Comparison of ENCODE assay signal across 1 cellular context in the genomic region with DNA sequence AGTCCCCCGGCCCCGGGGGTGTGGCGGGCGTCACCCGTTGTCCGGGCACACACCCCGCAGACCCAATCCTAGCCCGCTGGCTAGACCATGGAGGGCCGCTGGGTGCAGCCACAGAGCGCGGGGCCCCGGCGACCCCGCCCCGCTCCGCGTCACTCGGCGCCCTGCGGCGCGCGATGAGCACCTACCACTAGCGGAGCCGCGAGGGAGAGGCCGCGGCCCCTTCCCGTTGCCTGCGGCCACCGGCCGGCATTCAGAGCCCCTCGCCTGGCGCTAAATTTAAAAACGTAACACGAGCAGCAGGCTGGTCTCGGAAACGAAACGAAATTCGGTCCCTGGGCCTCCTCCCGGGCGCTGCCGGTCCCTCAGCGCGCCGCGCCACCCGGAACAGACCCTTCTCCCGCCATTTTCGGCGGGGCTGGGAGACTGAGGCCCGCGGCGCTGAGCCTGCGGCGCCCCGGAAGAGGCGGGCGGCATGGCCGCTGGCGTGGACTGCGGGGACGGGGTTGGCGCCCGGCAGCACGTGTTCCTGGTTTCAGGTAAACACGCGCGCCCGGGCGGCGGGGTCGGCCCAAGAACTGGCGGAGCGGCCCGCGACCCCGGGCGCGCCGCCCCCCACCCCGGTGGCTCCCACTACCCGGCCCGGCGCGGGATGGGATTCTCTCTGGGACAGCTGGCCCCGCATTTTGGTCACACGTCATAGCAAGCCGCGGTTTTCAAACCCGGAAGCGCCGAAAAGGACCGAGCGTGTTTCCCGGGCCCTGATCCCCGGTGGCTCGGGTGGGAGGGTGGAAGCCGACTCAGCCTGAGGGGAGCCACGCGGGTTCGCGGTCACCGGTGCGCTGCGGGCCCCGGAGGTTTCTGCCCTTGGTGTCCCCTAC.
TF ChIP-seq lines count a peak whose summit lies in the region.

A gene with protein sequence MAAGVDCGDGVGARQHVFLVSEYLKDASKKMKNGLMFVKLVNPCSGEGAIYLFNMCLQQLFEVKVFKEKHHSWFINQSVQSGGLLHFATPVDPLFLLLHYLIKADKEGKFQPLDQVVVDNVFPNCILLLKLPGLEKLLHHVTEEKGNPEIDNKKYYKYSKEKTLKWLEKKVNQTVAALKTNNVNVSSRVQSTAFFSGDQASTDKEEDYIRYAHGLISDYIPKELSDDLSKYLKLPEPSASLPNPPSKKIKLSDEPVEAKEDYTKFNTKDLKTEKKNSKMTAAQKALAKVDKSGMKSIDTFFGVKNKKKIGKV (plus strand): TSS at position 187 of the 878 bp plus-strand sequence. CDS start 286 bp downstream, at position 473.

TF ChIP-seq in HepG2, 621 proteins besides CTCF, POLR2A, EP300 and RAD21 (continued from another document and continues in another):
- TF ChIP-seq, protein P1, sequence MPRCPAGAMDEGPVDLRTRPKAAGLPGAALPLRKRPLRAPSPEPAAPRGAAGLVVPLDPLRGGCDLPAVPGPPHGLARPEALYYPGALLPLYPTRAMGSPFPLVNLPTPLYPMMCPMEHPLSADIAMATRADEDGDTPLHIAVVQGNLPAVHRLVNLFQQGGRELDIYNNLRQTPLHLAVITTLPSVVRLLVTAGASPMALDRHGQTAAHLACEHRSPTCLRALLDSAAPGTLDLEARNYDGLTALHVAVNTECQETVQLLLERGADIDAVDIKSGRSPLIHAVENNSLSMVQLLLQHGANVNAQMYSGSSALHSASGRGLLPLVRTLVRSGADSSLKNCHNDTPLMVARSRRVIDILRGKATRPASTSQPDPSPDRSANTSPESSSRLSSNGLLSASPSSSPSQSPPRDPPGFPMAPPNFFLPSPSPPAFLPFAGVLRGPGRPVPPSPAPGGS (CRISPR knock-in tag; IDR thresholded peaks at IDR 0.05) = peak; percentile 89
- TF ChIP-seq BORCS8-MEF2B (CRISPR knock-in tag; IDR thresholded peaks at IDR 0.05) = peak; percentile 56; the same call in 1 of the 2 replicates
- TF ChIP-seq YY1 (IDR thresholded peaks at IDR 0.05; ENCODE audit: insufficient read depth, insufficient replicate concordance, low read depth, low read length) = peak; percentile 89
- no peak for TF ChIP-seq TCF7 (IDR thresholded peaks at IDR 0.05; ENCODE audit: low read depth)
- no peak for TF ChIP-seq ZBTB4 (CRISPR knock-in tag; IDR thresholded peaks at IDR 0.05; ENCODE audit: borderline replicate concordance)
- TF ChIP-seq MEIS2 (CRISPR knock-in tag; IDR thresholded peaks at IDR 0.05) = no peak
- peak; percentile 64 for TF ChIP-seq SRY (CRISPR knock-in tag; IDR thresholded peaks at IDR 0.05)
- TF ChIP-seq, protein P2, sequence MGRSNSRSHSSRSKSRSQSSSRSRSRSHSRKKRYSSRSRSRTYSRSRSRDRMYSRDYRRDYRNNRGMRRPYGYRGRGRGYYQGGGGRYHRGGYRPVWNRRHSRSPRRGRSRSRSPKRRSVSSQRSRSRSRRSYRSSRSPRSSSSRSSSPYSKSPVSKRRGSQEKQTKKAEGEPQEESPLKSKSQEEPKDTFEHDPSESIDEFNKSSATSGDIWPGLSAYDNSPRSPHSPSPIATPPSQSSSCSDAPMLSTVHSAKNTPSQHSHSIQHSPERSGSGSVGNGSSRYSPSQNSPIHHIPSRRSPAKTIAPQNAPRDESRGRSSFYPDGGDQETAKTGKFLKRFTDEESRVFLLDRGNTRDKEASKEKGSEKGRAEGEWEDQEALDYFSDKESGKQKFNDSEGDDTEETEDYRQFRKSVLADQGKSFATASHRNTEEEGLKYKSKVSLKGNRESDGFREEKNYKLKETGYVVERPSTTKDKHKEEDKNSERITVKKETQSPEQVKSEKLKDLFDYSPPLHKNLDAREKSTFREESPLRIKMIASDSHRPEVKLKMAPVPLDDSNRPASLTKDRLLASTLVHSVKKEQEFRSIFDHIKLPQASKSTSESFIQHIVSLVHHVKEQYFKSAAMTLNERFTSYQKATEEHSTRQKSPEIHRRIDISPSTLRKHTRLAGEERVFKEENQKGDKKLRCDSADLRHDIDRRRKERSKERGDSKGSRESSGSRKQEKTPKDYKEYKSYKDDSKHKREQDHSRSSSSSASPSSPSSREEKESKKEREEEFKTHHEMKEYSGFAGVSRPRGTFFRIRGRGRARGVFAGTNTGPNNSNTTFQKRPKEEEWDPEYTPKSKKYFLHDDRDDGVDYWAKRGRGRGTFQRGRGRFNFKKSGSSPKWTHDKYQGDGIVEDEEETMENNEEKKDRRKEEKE (IDR thresholded peaks at IDR 0.05) = no peak
- peak; percentile 70; the same call in 1 of the 2 replicates for TF ChIP-seq CSRNP1 (CRISPR knock-in tag; IDR thresholded peaks at IDR 0.05)
- TF ChIP-seq SNAPC2 (CRISPR knock-in tag; IDR thresholded peaks at IDR 0.05) = peak; percentile 81; the same call in 1 of the 2 replicates
- TF ChIP-seq, protein P3, sequence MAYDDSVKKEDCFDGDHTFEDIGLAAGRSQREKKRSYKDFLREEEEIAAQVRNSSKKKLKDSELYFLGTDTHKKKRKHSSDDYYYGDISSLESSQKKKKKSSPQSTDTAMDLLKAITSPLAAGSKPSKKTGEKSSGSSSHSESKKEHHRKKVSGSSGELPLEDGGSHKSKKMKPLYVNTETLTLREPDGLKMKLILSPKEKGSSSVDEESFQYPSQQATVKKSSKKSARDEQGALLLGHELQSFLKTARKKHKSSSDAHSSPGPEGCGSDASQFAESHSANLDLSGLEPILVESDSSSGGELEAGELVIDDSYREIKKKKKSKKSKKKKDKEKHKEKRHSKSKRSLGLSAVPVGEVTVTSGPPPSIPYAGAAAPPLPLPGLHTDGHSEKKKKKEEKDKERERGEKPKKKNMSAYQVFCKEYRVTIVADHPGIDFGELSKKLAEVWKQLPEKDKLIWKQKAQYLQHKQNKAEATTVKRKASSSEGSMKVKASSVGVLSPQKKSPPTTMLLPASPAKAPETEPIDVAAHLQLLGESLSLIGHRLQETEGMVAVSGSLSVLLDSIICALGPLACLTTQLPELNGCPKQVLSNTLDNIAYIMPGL (CRISPR knock-in tag; IDR thresholded peaks at IDR 0.05; ENCODE audit: borderline replicate concordance in 1 of 2, low read depth in 1 of 2) = peak in 1 of 2 experiments; percentile 72; a peak in 1 of 4 replicates
- TF ChIP-seq NR2C2 (CRISPR knock-in tag; IDR thresholded peaks at IDR 0.05; ENCODE audit: borderline replicate concordance) = peak; percentile 54; the same call in 1 of the 2 replicates
- TF ChIP-seq MED8 (CRISPR knock-in tag; IDR thresholded peaks at IDR 0.05; ENCODE audit: insufficient replicate concordance) = no peak
- 0 out of 2 replicates have a peak, but pooled peaks have one; percentile 61 for TF ChIP-seq NAIF1 (CRISPR knock-in tag; IDR thresholded peaks at IDR 0.05; ENCODE audit: borderline replicate concordance)
- no peak; the same call in 1 of the 2 replicates for TF ChIP-seq ZSCAN25 (CRISPR knock-in tag; IDR thresholded peaks at IDR 0.05)
- 0 out of 2 replicates have a peak, but pooled peaks have one; percentile 21 for TF ChIP-seq SATB2 (CRISPR knock-in tag; IDR thresholded peaks at IDR 0.05)
- TF ChIP-seq GABPB1 (CRISPR knock-in tag; IDR thresholded peaks at IDR 0.05) = peak; percentile 88
- peak; percentile 67; the same call in 1 of the 2 replicates for TF ChIP-seq ZNF670 (CRISPR knock-in tag; IDR thresholded peaks at IDR 0.05; ENCODE audit: borderline replicate concordance)
- TF ChIP-seq CENPT (CRISPR knock-in tag; IDR thresholded peaks at IDR 0.05; ENCODE audit: low read depth) = no peak
- TF ChIP-seq PHF21A (CRISPR knock-in tag; IDR thresholded peaks at IDR 0.05) = no peak
- TF ChIP-seq ZNF549 (CRISPR knock-in tag; IDR thresholded peaks at IDR 0.05) = peak; percentile 83; the same call in 1 of the 2 replicates
- peak; percentile 69 for TF ChIP-seq SAP130 (CRISPR knock-in tag; IDR thresholded peaks at IDR 0.05; ENCODE audit: low read depth)
- no peak for TF ChIP-seq MEF2D (CRISPR knock-in tag; IDR thresholded peaks at IDR 0.05)
- TF ChIP-seq TBP (CRISPR knock-in tag; IDR thresholded peaks at IDR 0.05) = no peak
- no peak for TF ChIP-seq GATA4 (IDR thresholded peaks at IDR 0.05; ENCODE audit: borderline replicate concordance, low read depth)
- TF ChIP-seq ZNF382 (CRISPR knock-in tag; IDR thresholded peaks at IDR 0.05; ENCODE audit: borderline replicate concordance) = no peak
- TF ChIP-seq CC2D1A (CRISPR knock-in tag; IDR thresholded peaks at IDR 0.05) = no peak
- TF ChIP-seq, protein P4, sequence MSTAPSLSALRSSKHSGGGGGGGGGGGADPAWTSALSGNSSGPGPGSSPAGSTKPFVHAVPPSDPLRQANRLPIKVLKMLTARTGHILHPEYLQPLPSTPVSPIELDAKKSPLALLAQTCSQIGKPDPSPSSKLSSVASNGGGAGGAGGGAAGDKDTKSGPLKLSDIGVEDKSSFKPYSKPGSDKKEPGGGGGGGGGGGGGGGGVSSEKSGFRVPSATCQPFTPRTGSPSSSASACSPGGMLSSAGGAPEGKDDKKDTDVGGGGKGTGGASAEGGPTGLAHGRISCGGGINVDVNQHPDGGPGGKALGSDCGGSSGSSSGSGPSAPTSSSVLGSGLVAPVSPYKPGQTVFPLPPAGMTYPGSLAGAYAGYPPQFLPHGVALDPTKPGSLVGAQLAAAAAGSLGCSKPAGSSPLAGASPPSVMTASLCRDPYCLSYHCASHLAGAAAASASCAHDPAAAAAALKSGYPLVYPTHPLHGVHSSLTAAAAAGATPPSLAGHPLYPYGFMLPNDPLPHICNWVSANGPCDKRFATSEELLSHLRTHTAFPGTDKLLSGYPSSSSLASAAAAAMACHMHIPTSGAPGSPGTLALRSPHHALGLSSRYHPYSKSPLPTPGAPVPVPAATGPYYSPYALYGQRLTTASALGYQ (CRISPR knock-in tag; IDR thresholded peaks at IDR 0.05) = no peak; the same call in 1 of the 2 replicates
- no peak for TF ChIP-seq SMAD1 (CRISPR knock-in tag; IDR thresholded peaks at IDR 0.05; ENCODE audit: borderline replicate concordance, low read depth)
- TF ChIP-seq, protein P5, sequence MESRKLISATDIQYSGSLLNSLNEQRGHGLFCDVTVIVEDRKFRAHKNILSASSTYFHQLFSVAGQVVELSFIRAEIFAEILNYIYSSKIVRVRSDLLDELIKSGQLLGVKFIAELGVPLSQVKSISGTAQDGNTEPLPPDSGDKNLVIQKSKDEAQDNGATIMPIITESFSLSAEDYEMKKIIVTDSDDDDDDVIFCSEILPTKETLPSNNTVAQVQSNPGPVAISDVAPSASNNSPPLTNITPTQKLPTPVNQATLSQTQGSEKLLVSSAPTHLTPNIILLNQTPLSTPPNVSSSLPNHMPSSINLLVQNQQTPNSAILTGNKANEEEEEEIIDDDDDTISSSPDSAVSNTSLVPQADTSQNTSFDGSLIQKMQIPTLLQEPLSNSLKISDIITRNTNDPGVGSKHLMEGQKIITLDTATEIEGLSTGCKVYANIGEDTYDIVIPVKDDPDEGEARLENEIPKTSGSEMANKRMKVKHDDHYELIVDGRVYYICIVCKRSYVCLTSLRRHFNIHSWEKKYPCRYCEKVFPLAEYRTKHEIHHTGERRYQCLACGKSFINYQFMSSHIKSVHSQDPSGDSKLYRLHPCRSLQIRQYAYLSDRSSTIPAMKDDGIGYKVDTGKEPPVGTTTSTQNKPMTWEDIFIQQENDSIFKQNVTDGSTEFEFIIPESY (CRISPR knock-in tag; IDR thresholded peaks at IDR 0.05) = no peak
- no peak for TF ChIP-seq ZNF264 (CRISPR knock-in tag; IDR thresholded peaks at IDR 0.05)
- peak; percentile 44; the same call in 1 of the 2 replicates for TF ChIP-seq ZNF280B (CRISPR knock-in tag; IDR thresholded peaks at IDR 0.05; ENCODE audit: borderline replicate concordance)
- TF ChIP-seq, protein P6, sequence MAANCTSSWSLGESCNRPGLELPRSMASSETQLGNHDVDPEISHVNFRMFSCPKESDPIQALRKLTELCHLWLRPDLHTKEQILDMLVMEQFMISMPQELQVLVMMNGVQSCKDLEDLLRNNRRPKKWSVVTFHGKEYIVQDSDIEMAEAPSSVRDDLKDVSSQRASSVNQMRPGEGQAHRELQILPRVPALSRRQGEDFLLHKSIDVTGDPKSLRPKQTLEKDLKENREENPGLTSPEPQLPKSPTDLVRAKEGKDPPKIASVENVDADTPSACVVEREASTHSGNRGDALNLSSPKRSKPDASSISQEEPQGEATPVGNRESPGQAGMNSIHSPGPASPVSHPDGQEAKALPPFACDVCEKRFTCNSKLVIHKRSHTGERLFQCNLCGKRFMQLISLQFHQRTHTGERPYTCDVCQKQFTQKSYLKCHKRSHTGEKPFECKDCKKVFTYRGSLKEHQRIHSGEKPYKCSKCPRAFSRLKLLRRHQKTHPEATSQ (CRISPR knock-in tag; IDR thresholded peaks at IDR 0.05; ENCODE audit: borderline replicate concordance) = no peak
